Comparison of ENCODE assay signal across 8 cellular contexts in genomic region chr17:30921544-30922196, GRCh38. TPM values are rescaled to one million over a fixed set of nuclear protein-coding genes. Genes with fewer than 3 reads are reported as not detected.
DNase-seq lines count a peak whose midpoint lies in the region; ATAC-seq and TF ChIP-seq lines count a peak whose summit lies in the region.

ADAP2 (plus strand) TSS chr17:30921945; CDS start chr17:30922015, 70 bp downstream.

- peak; percentile 86 for ATAC-seq in gastroesophageal sphincter
- ATAC-seq in GM21737 (IDR thresholded peaks at IDR 0.05; ENCODE audit: unreplicated experiment) = no peak

- WGBS in gastroesophageal sphincter (ENCODE audit: low coverage in 1 of 2), 2 donors = 18 to 19% methylated on average over 5 to 7 of the region's 60 CpGs

- H3K27me3 ChIP-seq in CD4-positive, alpha-beta memory T cell (ENCODE audit: insufficient read depth, low read length) = peaks cover 15% of the 10 kb centered on the region
- H3K27me3 ChIP-seq in WERI-Rb-1 (ENCODE audit: insufficient read depth, low read depth, severe bottlenecking) (peaks cover 12% of the 10 kb centered on the region), gastroesophageal sphincter (peaks cover 62% of the 10 kb centered on the region)

- no peaks in the 10 kb centered on the region for H3K36me3 Mint-ChIP-seq in CD4-positive, alpha-beta memory T cell
- H3K36me3 Mint-ChIP-seq in nephron progenitor cell (ENCODE audit: low read depth) = peaks cover 5% of the 10 kb centered on the region

- CTCF ChIA-PET in CD4-positive, alpha-beta memory T cell (lab: Charles Lee; ENCODE audit: partially characterized antibody) = interaction anchor here (1.9 kb wide), 1 partner anchor 10 kb away, joined by 4 read pairs; no protein-coding TSS in a partner anchor

- H3K27ac ChIP-seq in CD4-positive, alpha-beta memory T cell (ENCODE audit: low read depth, low read length) = no peak within 1 kb of the TSS
- H3K27ac ChIP-seq in WERI-Rb-1 = no peak within 1 kb of the TSS
- peak within 1 kb of the TSS in 3 of 4 donors; percentile 54 to 72 (median 60) for H3K27ac ChIP-seq in gastroesophageal sphincter

- H3K4me3 Mint-ChIP-seq in CD4-positive, alpha-beta memory T cell = peak within 1 kb of the TSS; percentile 54 to 80 (median 76)
- H3K4me3 Mint-ChIP-seq in nephron progenitor cell = peak within 1 kb of the TSS; percentile 81

- H3K36me3 ChIP-seq in CD4-positive, alpha-beta memory T cell (ENCODE audit: insufficient read depth, low read length) = no peaks in the 10 kb centered on the region
- H3K36me3 ChIP-seq in WERI-Rb-1 (no peaks in the 10 kb centered on the region), gastroesophageal sphincter (no peaks in the 10 kb centered on the region)

- no peak for TF ChIP-seq EP300 in gastroesophageal sphincter (IDR thresholded peaks at IDR 0.05)

- POLR2A ChIA-PET in CD4-positive, alpha-beta memory T cell (lab: Charles Lee; ENCODE audit: partially characterized antibody) = no interaction called here

- TF ChIP-seq POLR2A in gastroesophageal sphincter (IDR thresholded peaks at IDR 0.05) = peak; percentile 25 to 38

- peaks cover 31 to 35% of the 10 kb centered on the region in 2 donors for H3K27me3 Mint-ChIP-seq in CD4-positive, alpha-beta memory T cell
- H3K27me3 Mint-ChIP-seq in nephron progenitor cell (ENCODE audit: low read depth, poor library complexity) = peaks cover 97% of the 10 kb centered on the region

- peak within 1 kb of the TSS in 1 of 7 donors; percentile 29 for H3K27ac Mint-ChIP-seq in CD4-positive, alpha-beta memory T cell
- no peak within 1 kb of the TSS for H3K27ac Mint-ChIP-seq in nephron progenitor cell

- H3K4me1 Mint-ChIP-seq in CD4-positive, alpha-beta memory T cell = peaks cover 2 to 16% (median 11%) of the 10 kb centered on the region in 4 donors
- H3K4me1 Mint-ChIP-seq in nephron progenitor cell = peaks cover 5% of the 10 kb centered on the region

- TF ChIP-seq CTCF in WERI-Rb-1 (IDR thresholded peaks at IDR 0.05; ENCODE audit: low read depth, low read length) (no peak), gastroesophageal sphincter (IDR thresholded peaks at IDR 0.05) (no peak), nephron progenitor cell (IDR thresholded peaks at IDR 0.05) (no peak)

- no peak for DNase-seq in CD4-positive, alpha-beta memory T cell
- DNase-seq in HK-2 (ENCODE audit: unreplicated experiment) (peak; percentile 41), WERI-Rb-1 (peak; percentile 57), nephron progenitor cell (peak; percentile 71), OCI-M2 (lab: John Stamatoyannopoulos, UW; ENCODE audit: unreplicated experiment) (no peak), NCI-H446 (lab: John Stamatoyannopoulos, UW) (no peak)

- intact Hi-C loops in CD4-positive, alpha-beta memory T cell (cut with micrococcal nuclease) = no loop called here

- H3K4me3 ChIP-seq in CD4-positive, alpha-beta memory T cell (ENCODE audit: low read length in 2 of 2) = no peak within 1 kb of the TSS
- H3K4me3 ChIP-seq in WERI-Rb-1 (ENCODE audit: low read depth, low read length) (peak within 1 kb of the TSS; percentile 33), gastroesophageal sphincter (peak within 1 kb of the TSS; percentile 17 to 63)

- H3K9me3 ChIP-seq in CD4-positive, alpha-beta memory T cell (ENCODE audit: control insufficient read depth in 1 of 2, low read length in 2 of 2) = no peaks in the 10 kb centered on the region
- H3K9me3 ChIP-seq in WERI-Rb-1 (ENCODE audit: severe bottlenecking) (no peaks in the 10 kb centered on the region), gastroesophageal sphincter (no peaks in the 10 kb centered on the region)

- peaks cover 8% of the 10 kb centered on the region for H3K4me1 ChIP-seq in CD4-positive, alpha-beta memory T cell (ENCODE audit: insufficient read depth, low read length)
- H3K4me1 ChIP-seq in gastroesophageal sphincter = peaks cover 0 to 16% (median 8%) of the 10 kb centered on the region in 3 donors

- peaks cover 0 to 1% (median 0%) of the 10 kb centered on the region in 8 donors for H3K9me3 Mint-ChIP-seq in CD4-positive, alpha-beta memory T cell
- H3K9me3 Mint-ChIP-seq in nephron progenitor cell = peaks cover 4% of the 10 kb centered on the region

RNA-seq across cellular contexts. Expression of gene ADAP2, which starts in this region (rescaled TPM):
- 1 to 10 TPM; 4.6 to 6.4 TPM for total RNA-seq in CD4-positive, alpha-beta memory T cell
- polyA plus RNA-seq in CD4-positive, alpha-beta memory T cell = not detected
- total RNA-seq in gastroesophageal sphincter = 10 to 100 TPM; 10.6 to 20.9 (median 12.6) TPM

Comparison
In these comparisons a context has a peak if more than half of its experiments do, and no peak if none do; other contexts are left out.
1. DNase-seq: peak in HK-2 (single experiment), WERI-Rb-1 (single experiment) and nephron progenitor cell (single experiment); none in CD4-positive, alpha-beta memory T cell (0 of 5), OCI-M2 (single experiment) and NCI-H446 (0 of 2).
2. H3K27ac ChIP-seq: peak in gastroesophageal sphincter (3 of 4); none in CD4-positive, alpha-beta memory T cell (single experiment) and WERI-Rb-1 (single experiment).
3. H3K4me3 ChIP-seq: peak in WERI-Rb-1 (single experiment) and gastroesophageal sphincter (2 of 2); none in CD4-positive, alpha-beta memory T cell (0 of 2).